Comparison of ENCODE assay signal across 8 cellular contexts in genomic region chrX:133670394-133670793, GRCh38.
A peak's percentile ranks its signal among the peaks of the same experiment; 100 is the strongest.
DNase-seq lines count a peak whose midpoint lies in the region; ATAC-seq and TF ChIP-seq lines count a peak whose summit lies in the region.

No MANE protein-coding gene starts in this region.

- TF ChIP-seq POLR2A in testis (IDR thresholded peaks at IDR 0.05): no peak

- H3K27me3 Mint-ChIP-seq in activated CD8-positive, alpha-beta T cell treated with anti-CD3 and anti-CD28 coated beads, Interleukin-2, amount 10 ng/mL, durations not matched to agents 7 days and 5 days (ENCODE audit: low read depth): no peaks in the 10 kb centered on the region

- no peak overlapping the region for H3K27ac Mint-ChIP-seq in activated CD8-positive, alpha-beta T cell treated with anti-CD3 and anti-CD28 coated beads, Interleukin-2, amount 10 ng/mL, durations not matched to agents 7 days and 5 days

- no peak overlapping the region for H3K4me3 Mint-ChIP-seq in activated CD8-positive, alpha-beta T cell treated with anti-CD3 and anti-CD28 coated beads, Interleukin-2, amount 10 ng/mL, durations not matched to agents 7 days and 5 days

- H3K4me1 Mint-ChIP-seq in activated CD8-positive, alpha-beta T cell treated with anti-CD3 and anti-CD28 coated beads, Interleukin-2, amount 10 ng/mL, durations not matched to agents 7 days and 5 days (ENCODE audit: low read depth): no peaks in the 10 kb centered on the region

- no peaks in the 10 kb centered on the region for H3K36me3 Mint-ChIP-seq in activated CD8-positive, alpha-beta T cell treated with anti-CD3 and anti-CD28 coated beads, Interleukin-2, amount 10 ng/mL, durations not matched to agents 7 days and 5 days (ENCODE audit: low read depth)

- no peaks in the 10 kb centered on the region for H3K36me3 ChIP-seq in testis (ENCODE audit: low read depth, missing control alignments)

- intact Hi-C loops in testis (cut with DNase I; ENCODE audit: low total_unique reads): no loop called here

- no peak overlapping the region for H3K4me3 ChIP-seq in testis

- H3K27me3 ChIP-seq in testis: no peaks in the 10 kb centered on the region

- no peaks in the 10 kb centered on the region for H3K9me3 ChIP-seq in testis

- H3K27ac ChIP-seq in testis: no peak overlapping the region

- no peak for ATAC-seq in activated CD8-positive, alpha-beta T cell treated with anti-CD3 and anti-CD28 coated beads, Interleukin-2, amount 10 ng/mL, durations not matched to agents 7 days and 5 days
- no peak for ATAC-seq in GM18909 (IDR thresholded peaks at IDR 0.05; ENCODE audit: poor library complexity, unreplicated experiment)
- ATAC-seq in GM21515 (IDR thresholded peaks at IDR 0.05; ENCODE audit: unreplicated experiment): no peak

- WGBS in testis, 2 donors: 17 to 28% methylated on average over 4 of the region's 4 CpGs

- no peaks in the 10 kb centered on the region for H3K4me1 ChIP-seq in testis

- H3K9me3 Mint-ChIP-seq in activated CD8-positive, alpha-beta T cell treated with anti-CD3 and anti-CD28 coated beads, Interleukin-2, amount 10 ng/mL, durations not matched to agents 7 days and 5 days (ENCODE audit: insufficient read depth): no peaks in the 10 kb centered on the region

- POLR2A ChIA-PET in activated CD8-positive, alpha-beta T cell treated with anti-CD3 and anti-CD28 coated beads, Interleukin-2, amount 10 ng/mL, durations not matched to agents 7 days and 5 days (lab: Charles Lee): no interaction called here

- TF ChIP-seq CTCF in LNCAP (IDR thresholded peaks at IDR 0.05) (peak; percentile 61), testis (IDR thresholded peaks at IDR 0.05) (peak; percentile 59 to 74 (median 68))

- DNase-seq in EH (ENCODE audit: low read depth): peak; percentile 28
- peak; percentile 20 for DNase-seq in activated CD8-positive, alpha-beta T cell treated with anti-CD3 and anti-CD28 coated beads, Interleukin-2, amount 10 ng/mL, durations not matched to agents 7 days and 5 days
- peak; percentile 38 for DNase-seq in iPS DF 4.7 (ENCODE audit: extremely low read depth, low spot score)
- DNase-seq in testis: peak; percentile 21
- DNase-seq in NCI-H2029 (lab: John Stamatoyannopoulos, UW): no peak

- CTCF ChIA-PET in activated CD8-positive, alpha-beta T cell treated with anti-CD3 and anti-CD28 coated beads, Interleukin-2, amount 10 ng/mL, durations not matched to agents 7 days and 5 days (lab: Charles Lee): interaction anchor here (0.8 to 1.3 kb wide), 6 partner anchors 9 to 695 kb away, joined by 3 to 14 read pairs (median 4); no protein-coding TSS in a partner anchor
